Comparison of ENCODE assay signal across 1 cellular context in genomic region chr10:70233109-70233938, GRCh38.
TF ChIP-seq lines count a peak whose summit lies in the region.

Gene PPA1 (minus strand): TSS chr10:70233429. CDS start chr10:70233327, 102 bp downstream.

TF ChIP-seq in H1, 55 proteins besides CTCF, POLR2A, EP300 and RAD21 (continued from another document):
- TF ChIP-seq MAX (IDR thresholded peaks at IDR 0.05) (peak; percentile 98), RNF2 (IDR thresholded peaks at IDR 0.05; ENCODE audit: borderline replicate concordance, low read depth, low read length, missing control alignments, poor library complexity, severe bottlenecking) (no peak), POLR2AphosphoS5 (IDR thresholded peaks at IDR 0.05; ENCODE audit: low read depth, low read length) (peak; percentile 63; the same call in 1 of the 2 replicates), CBX8 (IDR thresholded peaks at IDR 0.05; ENCODE audit: borderline replicate concordance, low read depth, low read length) (no peak), KDM5A (IDR thresholded peaks at IDR 0.05; ENCODE audit: low read length) (no peak), NANOG (IDR thresholded peaks at IDR 0.05; ENCODE audit: insufficient read depth, low read depth, low read length, poor library complexity, severe bottlenecking) (no peak), KDM4A (IDR thresholded peaks at IDR 0.05; ENCODE audit: low read depth, low read length, severe bottlenecking) (peak; percentile 68), JUND (IDR thresholded peaks at IDR 0.05; ENCODE audit: low read length) (no peak), SAP30 (IDR thresholded peaks at IDR 0.05; ENCODE audit: insufficient read depth, insufficient replicate concordance, low read length) (peak; percentile 76), TEAD4 (IDR thresholded peaks at IDR 0.05; ENCODE audit: low read depth, low read length) (no peak), HDAC2 (IDR thresholded peaks at IDR 0.05; ENCODE audit: borderline replicate concordance in 1 of 2, low read depth in 2 of 2, low read length in 2 of 2) (peak in 1 of 2 experiments; percentile 45; a peak in 1 of 4 replicates), CHD7 (IDR thresholded peaks at IDR 0.05; ENCODE audit: insufficient replicate concordance, low read length) (no peak), GABPA (IDR thresholded peaks at IDR 0.05; ENCODE audit: borderline replicate concordance, insufficient read depth, low read length) (no peak), EZH2 (IDR thresholded peaks at IDR 0.05; ENCODE audit: low read depth, low read length, severe bottlenecking) (peak; percentile 34), CHD2 (IDR thresholded peaks at IDR 0.05; ENCODE audit: low read length) (no peak), BCL11A (IDR thresholded peaks at IDR 0.05; ENCODE audit: low read depth in 2 of 2, low read length in 2 of 2) (no peak), MAFK (IDR thresholded peaks at IDR 0.05; ENCODE audit: low read depth, low read length) (no peak), SP2 (IDR thresholded peaks at IDR 0.05; ENCODE audit: low read length) (no peak), SP4 (IDR thresholded peaks at IDR 0.05; ENCODE audit: low read length) (no peak), HDAC6 (IDR thresholded peaks at IDR 0.05; ENCODE audit: low read depth, low read length) (no peak), RFX5 (IDR thresholded peaks at IDR 0.05; ENCODE audit: borderline replicate concordance, low read depth, low read length) (no peak), EGR1 (IDR thresholded peaks at IDR 0.05; ENCODE audit: borderline replicate concordance, low read depth, low read length) (0 out of 2 replicates have a peak, but pooled peaks have one; percentile 29), ASH2L (IDR thresholded peaks at IDR 0.05; ENCODE audit: low read length) (no peak), YY1 (IDR thresholded peaks at IDR 0.05; ENCODE audit: low read depth, low read length) (peak; percentile 66; the same call in 1 of the 2 replicates), SIN3A (conservative IDR thresholded peaks at IDR 0.05 in 1 of 2, IDR thresholded peaks at IDR 0.05 in 1 of 2; ENCODE audit: low read depth in 1 of 2, low read length in 2 of 2) (peak; percentile 44 to 90; a peak in 2 of 4 replicates), E2F6 (IDR thresholded peaks at IDR 0.05) (peak; percentile 69), JUN (IDR thresholded peaks at IDR 0.05; ENCODE audit: low read depth, low read length) (no peak), CBX5 (IDR thresholded peaks at IDR 0.05; ENCODE audit: low read depth, low read length) (no peak), RBBP5 (IDR thresholded peaks at IDR 0.05; ENCODE audit: borderline replicate concordance, low read depth, low read length) (no peak), ATF3 (IDR thresholded peaks at IDR 0.05; ENCODE audit: insufficient read depth, low read depth, low read length) (0 out of 2 replicates have a peak, but pooled peaks have one; percentile 11), USF2 (IDR thresholded peaks at IDR 0.05; ENCODE audit: low read length) (peak; percentile 63), CTBP2 (IDR thresholded peaks at IDR 0.05; ENCODE audit: borderline replicate concordance, insufficient read depth, insufficient read length, low read length) (no peak), SIRT6 (IDR thresholded peaks at IDR 0.05; ENCODE audit: low read length) (no peak), TAF1 (IDR thresholded peaks at IDR 0.05; ENCODE audit: low read depth, low read length) (peak; percentile 83), SUZ12 (IDR thresholded peaks at IDR 0.05; ENCODE audit: low read length) (0 out of 2 replicates have a peak, but pooled peaks have one; percentile 1), GTF2F1 (IDR thresholded peaks at IDR 0.05; ENCODE audit: borderline replicate concordance, low read depth, low read length) (no peak; the same call in 1 of the 2 replicates), TAF7 (optimal IDR thresholded peaks at IDR 0.05; ENCODE audit: borderline replicate concordance, low read depth, low read length) (peak; percentile 14), CEBPB (IDR thresholded peaks at IDR 0.05; ENCODE audit: low read depth, low read length) (no peak), BACH1 (IDR thresholded peaks at IDR 0.05; ENCODE audit: low read length) (peak; percentile 6; the same call in 1 of the 2 replicates), ATF2 (IDR thresholded peaks at IDR 0.05; ENCODE audit: low read length) (no peak), TBP (IDR thresholded peaks at IDR 0.05; ENCODE audit: low read depth, low read length) (peak; percentile 54; the same call in 1 of the 2 replicates), FOSL1 (IDR thresholded peaks at IDR 0.05; ENCODE audit: insufficient read depth, low read depth, low read length) (no peak), SRF (IDR thresholded peaks at IDR 0.05; ENCODE audit: low read depth, low read length) (no peak), SIX5 (IDR thresholded peaks at IDR 0.05; ENCODE audit: low read depth, low read length) (no peak)
